ENCODE assay signal across 8 cellular contexts in the genomic region with DNA sequence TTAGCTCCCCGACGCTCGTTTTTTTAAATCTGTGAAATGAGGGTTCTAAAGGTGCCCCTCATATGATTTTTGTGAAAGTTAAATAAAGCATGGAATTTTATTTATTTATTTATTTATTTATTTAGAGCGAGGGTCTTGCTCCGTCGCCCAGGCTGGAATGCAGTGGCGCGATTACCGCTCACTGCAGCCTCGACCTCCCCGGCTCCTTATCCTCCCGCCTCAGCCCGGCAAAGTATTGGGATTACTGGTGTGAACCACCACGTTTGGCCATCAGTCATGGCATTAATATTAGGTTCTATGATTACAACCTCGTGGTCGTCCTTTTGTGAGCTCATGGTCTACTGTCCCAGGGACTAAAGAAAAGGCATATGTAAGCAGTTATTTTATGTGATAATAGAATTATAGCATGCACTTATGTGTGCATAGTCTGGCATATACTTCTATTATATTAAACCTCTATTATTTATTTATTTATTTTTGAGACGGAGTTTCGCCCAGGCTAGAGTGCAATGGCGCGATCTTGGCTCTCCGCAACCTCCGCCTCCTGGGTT. TPM values are rescaled to one million over a fixed set of nuclear protein-coding genes. Genes with fewer than 3 reads are reported as not detected.
DNase-seq lines count a peak whose midpoint lies in the region; ATAC-seq and TF ChIP-seq lines count a peak whose summit lies in the region.

No MANE protein-coding gene starts in this region.

- no peak overlapping the region for H3K23ac ChIP-seq in H9 (ENCODE audit: insufficient read length, low read depth, low read length)

- H3K23me2 ChIP-seq in H9 (ENCODE audit: insufficient read length, low read depth, low read length, poor library complexity, severe bottlenecking), result peaks cover 3% of the 10 kb centered on the region

- H4K20me1 ChIP-seq in H9 (ENCODE audit: control insufficient read depth, insufficient read depth, insufficient read length) (no peaks in the 10 kb centered on the region), SU-DHL-6 (ENCODE audit: low read depth, low read length) (peaks cover 16% of the 10 kb centered on the region)

- peaks cover 17 to 22% of the 10 kb centered on the region in 2 experiments for H3K4me1 Mint-ChIP-seq in H9

- H2BK5ac ChIP-seq in H9 (ENCODE audit: insufficient read length, low read length), result no peak overlapping the region

- H2BK12ac ChIP-seq in H9 (ENCODE audit: insufficient read length, low read depth, low read length), result no peak overlapping the region

- H3K4me3 Mint-ChIP-seq in H9, result peak overlapping the region; percentile 94 to 95

- H3K27ac ChIP-seq in H9 (ENCODE audit: insufficient read length, low read depth, low read length), result no peak overlapping the region
- no peak overlapping the region for H3K27ac ChIP-seq in SU-DHL-6 (ENCODE audit: low read depth, low read length)

- no peaks in the 10 kb centered on the region for H3F3A ChIP-seq in SU-DHL-6 (ENCODE audit: insufficient read depth)

- no peak overlapping the region for H3K27ac Mint-ChIP-seq in H9

- no peak overlapping the region for H2BK15ac ChIP-seq in H9 (ENCODE audit: low read depth, low read length)

- H3K36me3 Mint-ChIP-seq in H9 (ENCODE audit: insufficient read depth in 1 of 3, low read depth in 3 of 3), result peaks cover 29 to 37% (median 36%) of the 10 kb centered on the region in 3 experiments; a peak in 6 of 7 replicates

- no peak overlapping the region for H2BK120ac ChIP-seq in H9 (ENCODE audit: low read depth, low read length, poor library complexity, severe bottlenecking)

- no peak overlapping the region for H3K4ac ChIP-seq in H9 (ENCODE audit: low read depth, low read length)

- H3K27me3 Mint-ChIP-seq in H9 (ENCODE audit: low read depth), result no peaks in the 10 kb centered on the region

- H3T11ph ChIP-seq in H9 (ENCODE audit: low read length), result no peak overlapping the region

- H3K18ac ChIP-seq in H9 (ENCODE audit: insufficient read length, low read depth, low read length), result no peak overlapping the region

- H3K56ac ChIP-seq in H9 (ENCODE audit: insufficient read length, low read depth, low read length), result no peak overlapping the region

- H4K5ac ChIP-seq in H9 (ENCODE audit: insufficient read length, low read depth, low read length), result no peak overlapping the region

- no peak for DNase-seq in H9
- no peak for DNase-seq in fibroblast of pulmonary artery (ENCODE audit: low read depth)
- DNase-seq in cerebellum (ENCODE audit: low spot score), result no peak
- no peak for DNase-seq in HPDE6-E6E7 (ENCODE audit: extremely low spot score)

- no peak overlapping the region for H3K14ac ChIP-seq in H9 (ENCODE audit: insufficient read depth, low read length)

- peaks cover 3% of the 10 kb centered on the region; the same call in 1 of the 2 replicates for H3K4me1 ChIP-seq in H9 (ENCODE audit: insufficient read depth, low read length)
- peaks cover 26% of the 10 kb centered on the region for H3K4me1 ChIP-seq in skeletal muscle satellite cell (ENCODE audit: control insufficient read depth, insufficient read depth, low read length)

- H3K36me3 ChIP-seq in SU-DHL-6 (ENCODE audit: low read length) (peaks cover 21% of the 10 kb centered on the region), skeletal muscle satellite cell (ENCODE audit: insufficient read depth, low read length) (peaks cover 28% of the 10 kb centered on the region)

- no CpG with 5 or more reads among the region's 22 CpGs for WGBS in H9 (ENCODE audit: extremely low coverage, insufficient read length, low lambda C conversion rate)

- H3K4me3 ChIP-seq in SU-DHL-6 (ENCODE audit: insufficient read depth, low read length, poor library complexity, severe bottlenecking) (peak overlapping the region; percentile 83), fibroblast of pulmonary artery (replicated peaks; ENCODE audit: low read depth, low read length) (peak overlapping the region; percentile 93), skeletal muscle satellite cell (ENCODE audit: low read length) (peak overlapping the region; percentile 96)

- TF ChIP-seq CTCF in H9 (conservative IDR thresholded peaks at IDR 0.05), result no peak
- no peak for TF ChIP-seq CTCF in SU-DHL-6 (IDR thresholded peaks at IDR 0.05; ENCODE audit: insufficient read depth, low read length, poor library complexity, severe bottlenecking)
- TF ChIP-seq CTCF in fibroblast of pulmonary artery (IDR thresholded peaks at IDR 0.05; ENCODE audit: low read length, missing control alignments), result no peak

- H3K9me2 ChIP-seq in SU-DHL-6 (replicated peaks; ENCODE audit: insufficient read depth, low read length), result no peaks in the 10 kb centered on the region

- no peaks in the 10 kb centered on the region for H3K79me1 ChIP-seq in H9 (ENCODE audit: insufficient read depth, low read depth, low read length, poor library complexity, severe bottlenecking)

- no peak overlapping the region for H2BK20ac ChIP-seq in H9 (ENCODE audit: low read depth, low read length, poor library complexity, severe bottlenecking)

- H3K9me3 ChIP-seq in H9 (ENCODE audit: control insufficient read depth, low read depth, low read length) (no peaks in the 10 kb centered on the region), SU-DHL-6 (ENCODE audit: insufficient read depth, low read length) (no peaks in the 10 kb centered on the region), skeletal muscle satellite cell (replicated peaks; ENCODE audit: low read length) (no peaks in the 10 kb centered on the region)

- H2AK5ac ChIP-seq in H9 (ENCODE audit: insufficient read length, low read length), result no peak overlapping the region

- H2AFZ ChIP-seq in H9 (ENCODE audit: low read length), result no peak overlapping the region
- peak overlapping the region; percentile 68 for H2AFZ ChIP-seq in SU-DHL-6 (ENCODE audit: low read depth, low read length, severe bottlenecking)

- no peak overlapping the region for H3K9ac ChIP-seq in H9 (ENCODE audit: extremely low read depth, insufficient read length, low read length)
- peak overlapping the region; percentile 92; the same call in 1 of the 2 replicates for H3K9ac ChIP-seq in SU-DHL-6 (ENCODE audit: low read length)
- H3K9ac ChIP-seq in skeletal muscle satellite cell (ENCODE audit: low read depth, low read length), result peak overlapping the region; percentile 99

- ATAC-seq in GM18511 (IDR thresholded peaks at IDR 0.05; ENCODE audit: unreplicated experiment), result no peak
- ATAC-seq in HG03378 (IDR thresholded peaks at IDR 0.05; ENCODE audit: unreplicated experiment), result no peak

- no peak overlapping the region for H4K8ac ChIP-seq in H9 (replicated peaks; ENCODE audit: insufficient read length, low read depth, low read length)

- H3K9me3 Mint-ChIP-seq in H9, result no peaks in the 10 kb centered on the region; a peak in 1 of 5 replicates

- no peaks in the 10 kb centered on the region for H3K27me3 ChIP-seq in H9 (ENCODE audit: insufficient read depth, low read length)
- H3K27me3 ChIP-seq in SU-DHL-6 (ENCODE audit: low read length), result no peaks in the 10 kb centered on the region
- H3K27me3 ChIP-seq in skeletal muscle satellite cell (ENCODE audit: control insufficient read depth, insufficient read depth, low read length), result no peaks in the 10 kb centered on the region

- peaks cover 23% of the 10 kb centered on the region for H3K79me2 ChIP-seq in H9 (ENCODE audit: insufficient read depth, low read length)
- H3K79me2 ChIP-seq in SU-DHL-6 (ENCODE audit: insufficient read depth, low read length), result peaks cover 35% of the 10 kb centered on the region

- H4K91ac ChIP-seq in H9 (ENCODE audit: insufficient read length, low read depth, low read length), result no peak overlapping the region

- H3K4me2 ChIP-seq in H9 (ENCODE audit: insufficient read depth, insufficient read length, low read length) (no peak overlapping the region), SU-DHL-6 (ENCODE audit: low read depth, low read length, poor library complexity, severe bottlenecking) (peak overlapping the region; percentile 93), skeletal muscle satellite cell (ENCODE audit: low read length) (peak overlapping the region; percentile 90)

RNA-seq across cellular contexts. Expression of a gene that starts 0.6 kb away (rescaled TPM):
- total RNA-seq in H9 (2021), result 128 and 137 TPM in 2 replicates
- 32.8 and 34.2 TPM in 2 replicates for total RNA-seq in skeletal muscle satellite cell (2012; rRNA removed)
- 126 TPM for total RNA-seq in cerebellum

RNA-seq across cellular contexts. Expression of a gene that starts 4.8 kb away (rescaled TPM):
- total RNA-seq in H9 (2021), result 94.9 and 98.8 TPM in 2 replicates
- total RNA-seq in skeletal muscle satellite cell (2012; rRNA removed), result 67.7 and 75.8 TPM in 2 replicates
- total RNA-seq in cerebellum, result 29.3 TPM

RNA-seq across cellular contexts. Expression of a gene that starts 45.9 kb away (rescaled TPM):
- total RNA-seq in H9 (2021) (2.9 and 3.4 TPM in 2 replicates), cerebellum (10.1 TPM)
- 0.76 and 0.87 TPM in 2 replicates for total RNA-seq in skeletal muscle satellite cell (2012; rRNA removed)

RNA-seq across cellular contexts. Expression of a gene that starts 49.5 kb away (rescaled TPM):
- total RNA-seq in H9 (2021) (3.5 and 4.4 TPM in 2 replicates), cerebellum (1.7 TPM)
- 0.87 TPM in 1 of 2 replicates, not detected in the other for total RNA-seq in skeletal muscle satellite cell (2012; rRNA removed)

RNA-seq across cellular contexts. Expression of a gene that starts 50.6 kb away (rescaled TPM):
- total RNA-seq in H9 (2021), result 4.2 and 5.9 TPM in 2 replicates
- 0.66 TPM in 1 of 2 replicates, not detected in the other for total RNA-seq in skeletal muscle satellite cell (2012; rRNA removed)
- total RNA-seq in cerebellum, result 19.4 TPM
